23 cellular contexts compared by ENCODE assay signal in genomic region chrX:2548731-2549423, GRCh38. TPM values are rescaled to one million over a fixed set of nuclear protein-coding genes. Genes with fewer than 3 reads are reported as not detected.
A peak's percentile ranks its signal among the peaks of the same experiment; 100 is the strongest.
DNase-seq lines count a peak whose midpoint lies in the region; ATAC-seq and TF ChIP-seq lines count a peak whose summit lies in the region.
"Had no signal": no experiment of that assay in that cellular context is flagged by ENCODE, and none has a peak within 500 bp of the region (broad histone marks: within the 10 kb centered on the region; RNA-seq: fewer than 3 reads in every experiment).

No MANE protein-coding gene starts in this region.

- peaks cover 55% of the 10 kb centered on the region for H3K27me3 ChIP-seq in SK-N-SH (ENCODE audit: insufficient read depth)
- H3K27me3 ChIP-seq in OCI-LY1 (ENCODE audit: insufficient read depth, low read length): no peaks in the 10 kb centered on the region
- no peaks in the 10 kb centered on the region for H3K27me3 ChIP-seq in iPS-18a (ENCODE audit: control insufficient read depth, insufficient read depth, low read length)
- H3K27me3 ChIP-seq: colonic mucosa had no signal

- no peak overlapping the region for H3K9ac ChIP-seq in SK-N-SH
- no peak overlapping the region for H3K9ac ChIP-seq in OCI-LY1 (ENCODE audit: low read length)
- peak overlapping the region; percentile 24 for H3K9ac ChIP-seq in iPS-18a (ENCODE audit: low read length)

- in situ Hi-C loops in ACHN (cut with HindIII; ENCODE audit: low pct_ligation_motif_present, low pct_unique_long_range_greater_than_20kb, low sequenced_read_pairs): no loop called here

- H3K4me3 ChIP-seq in SK-N-SH (ENCODE audit: low read depth in 2 of 2, low read length in 1 of 2) (no peak overlapping the region), OCI-LY1 (ENCODE audit: low read depth, low read length, poor library complexity, severe bottlenecking) (no peak overlapping the region), iPS-18a (ENCODE audit: low read length) (peak overlapping the region; percentile 1)
- H3K4me3 ChIP-seq: colonic mucosa, mucosa of descending colon, tibial artery had no signal

- TF ChIP-seq CTCF in SK-N-SH (IDR thresholded peaks at IDR 0.05) (peak; percentile 26), OCI-LY1 (IDR thresholded peaks at IDR 0.05; ENCODE audit: low read length) (peak; percentile 33; the same call in 1 of the 2 replicates), type B pancreatic cell (conservative IDR thresholded peaks at IDR 0.05) (peak; percentile 33)

- H3K27me3 Mint-ChIP-seq in type B pancreatic cell: no peaks in the 10 kb centered on the region

- POLR2A ChIA-PET in SK-N-SH (lab: Yijun Ruan, JAX): no interaction called here

- H3K9me3 Mint-ChIP-seq in type B pancreatic cell: peaks cover 16% of the 10 kb centered on the region

- no peak overlapping the region for H3K27ac Mint-ChIP-seq in type B pancreatic cell
- H3K27ac Mint-ChIP-seq: activated naive CD4-positive, alpha-beta T cell treated with anti-CD3 and anti-CD28 coated beads, Interleukin-2, amount 50 U/mL, for 72 hours; CD4-positive, alpha-beta T cell had no signal

- peak overlapping the region; percentile 63 for H3K4me3 Mint-ChIP-seq in type B pancreatic cell
- H3K4me3 Mint-ChIP-seq: CD4-positive, alpha-beta T cell had no signal

- ATAC-seq in SK-N-SH treated with all-trans-retinoic acid at 6 μM for 48 hours (no peak), HG02610 (IDR thresholded peaks at IDR 0.05; ENCODE audit: unreplicated experiment) (no peak)
- ATAC-seq: activated naive CD4-positive, alpha-beta T cell treated with anti-CD3 and anti-CD28 coated beads, Interleukin-2, amount 50 U/mL, for 72 hours; left cardiac atrium; right cardiac atrium had no signal

- H3F3A ChIP-seq in SK-N-SH (replicated peaks; ENCODE audit: insufficient read depth) (no peaks in the 10 kb centered on the region), OCI-LY1 (ENCODE audit: insufficient read depth, low read length) (no peaks in the 10 kb centered on the region)

- H3K4me2 ChIP-seq in SK-N-SH (no peak overlapping the region), OCI-LY1 (ENCODE audit: low read length) (no peak overlapping the region)

- H3K9me2 ChIP-seq in SK-N-SH (no peaks in the 10 kb centered on the region), OCI-LY1 (ENCODE audit: low read depth, low read length) (no peaks in the 10 kb centered on the region)

- H3K9me3 ChIP-seq in SK-N-SH (no peaks in the 10 kb centered on the region), OCI-LY1 (ENCODE audit: low read length) (peaks cover 13% of the 10 kb centered on the region; the same call in 1 of the 2 replicates), iPS-18a (ENCODE audit: control insufficient read depth, low read depth, low read length) (peaks cover 10% of the 10 kb centered on the region)
- H3K9me3 ChIP-seq: colonic mucosa, mucosa of descending colon, tibial artery had no signal

- H4K20me1 ChIP-seq in SK-N-SH (ENCODE audit: insufficient read depth) (no peaks in the 10 kb centered on the region), OCI-LY1 (ENCODE audit: insufficient read depth, low read length) (no peaks in the 10 kb centered on the region)

- H3K79me2 ChIP-seq in SK-N-SH (ENCODE audit: insufficient read depth) (no peaks in the 10 kb centered on the region), OCI-LY1 (ENCODE audit: insufficient read depth, low read length) (no peaks in the 10 kb centered on the region)

- WGBS in SK-N-SH (ENCODE audit: low lambda C conversion rate): 38% methylated on average over 10 of the region's 10 CpGs

- H3K27ac ChIP-seq in SK-N-SH (ENCODE audit: low read depth in 2 of 2, low read length in 1 of 2): no peak overlapping the region
- H3K27ac ChIP-seq in OCI-LY1 (ENCODE audit: low read depth, low read length, poor library complexity, severe bottlenecking): no peak overlapping the region
- peak overlapping the region; percentile 76 for H3K27ac ChIP-seq in iPS-18a (ENCODE audit: low read length)
- H3K27ac ChIP-seq: colonic mucosa, tibial artery had no signal

- H3K4me1 Mint-ChIP-seq in type B pancreatic cell (ENCODE audit: unreplicated experiment): peaks cover 30% of the 10 kb centered on the region

- H3K4me1 ChIP-seq in SK-N-SH (ENCODE audit: control insufficient read depth in 1 of 2, insufficient read depth in 2 of 2, low read depth in 1 of 2, low read length in 1 of 2) (no peaks in the 10 kb centered on the region), OCI-LY1 (ENCODE audit: insufficient read depth, low read length, severe bottlenecking) (peaks cover 29% of the 10 kb centered on the region), iPS-18a (ENCODE audit: control insufficient read depth, low read depth, low read length) (peaks cover 26% of the 10 kb centered on the region)
- H3K4me1 ChIP-seq: colonic mucosa had no signal

- no peaks in the 10 kb centered on the region for H3K36me3 Mint-ChIP-seq in type B pancreatic cell

- no peak for DNase-seq in SK-N-SH
- DNase-seq in type B pancreatic cell (ENCODE audit: extremely low spot score, unreplicated experiment): no peak
- no peak for DNase-seq in ACHN
- DNase-seq in NCI-H345 treated with DMSO at 0.1 percent for 48 hours (lab: John Stamatoyannopoulos, UW; ENCODE audit: unreplicated experiment): no peak
- DNase-seq: activated CD4-positive, alpha-beta T cell treated with anti-CD3 and anti-CD28 coated beads, Interleukin-2, amount 50 U/mL, for 4 hours; CD4-positive, alpha-beta T cell; colonic mucosa; GOT3; KG1; left cardiac atrium; mucosa of descending colon; NCI-H2081 treated with DMSO at 0.1 percent for 48 hours; occipital lobe; right cardiac atrium; Right ventricle myocardium superior; stimulated activated naive CD4-positive, alpha-beta T cell; T-helper 1 cell; tibial artery had no signal

- no peak for TF ChIP-seq RAD21 in SK-N-SH (IDR thresholded peaks at IDR 0.05; ENCODE audit: low read length)

- no peak overlapping the region for H2AFZ ChIP-seq in SK-N-SH (ENCODE audit: low read depth)
- H2AFZ ChIP-seq in OCI-LY1 (ENCODE audit: low read length): no peak overlapping the region

- H3K36me3 ChIP-seq in SK-N-SH (replicated peaks in 1 of 2; ENCODE audit: control insufficient read depth in 1 of 2, insufficient read depth in 2 of 2, low read length in 1 of 2): no peaks in the 10 kb centered on the region
- H3K36me3 ChIP-seq in OCI-LY1 (ENCODE audit: insufficient read depth, low read length): peaks cover 3% of the 10 kb centered on the region; the same call in 1 of the 2 replicates
- no peaks in the 10 kb centered on the region for H3K36me3 ChIP-seq in iPS-18a (ENCODE audit: control insufficient read depth, low read depth, low read length)
- H3K36me3 ChIP-seq: colonic mucosa, tibial artery had no signal

- CTCF ChIA-PET in SK-N-SH (lab: Yijun Ruan, JAX): no interaction called here

- TF ChIP-seq EP300 in SK-N-SH (IDR thresholded peaks at IDR 0.05; ENCODE audit: borderline replicate concordance in 1 of 2, low read depth in 1 of 2, low read length in 1 of 2): no peak

TF ChIP-seq in SK-N-SH, 30 proteins besides CTCF, POLR2A, EP300 and RAD21:
- TF ChIP-seq YY1 (IDR thresholded peaks at IDR 0.05; ENCODE audit: low read depth) (no peak), EZH2phosphoT487 (IDR thresholded peaks at IDR 0.05; ENCODE audit: borderline replicate concordance, low read depth) (no peak), TAF1 (IDR thresholded peaks at IDR 0.05; ENCODE audit: borderline replicate concordance, low read depth, low read length) (no peak), SIN3A (IDR thresholded peaks at IDR 0.05; ENCODE audit: borderline replicate concordance, low read depth, low read length) (no peak), JUND (IDR thresholded peaks at IDR 0.05) (no peak), TCF12 (IDR thresholded peaks at IDR 0.05) (no peak), RXRA (IDR thresholded peaks at IDR 0.05; ENCODE audit: borderline replicate concordance, low read depth) (no peak), MXI1 (IDR thresholded peaks at IDR 0.05; ENCODE audit: low read depth, low read length) (no peak), ELF1 (IDR thresholded peaks at IDR 0.05) (no peak), GATA2 (CRISPR knock-in tag; IDR thresholded peaks at IDR 0.05) (no peak)
TF ChIP-seq in SK-N-SH: peak in this region for 0.

TF ChIP-seq in SK-N-SH treated with all-trans-retinoic acid at 6 μM for 48 hours, 23 proteins besides CTCF, POLR2A, EP300 and RAD21:
- TF ChIP-seq ISL1 (CRISPR knock-in tag; IDR thresholded peaks at IDR 0.05) (no peak), ARNTL (CRISPR knock-in tag; IDR thresholded peaks at IDR 0.05; ENCODE audit: borderline replicate concordance, low read depth) (no peak), GLIS3 (CRISPR knock-in tag; IDR thresholded peaks at IDR 0.05) (no peak), CREB5 (CRISPR knock-in tag; IDR thresholded peaks at IDR 0.05; ENCODE audit: low read depth) (no peak), PPARA (CRISPR knock-in tag; IDR thresholded peaks at IDR 0.05; ENCODE audit: borderline replicate concordance) (no peak)

RNA-seq across cellular contexts. Expression of gene DHRSX, which starts 48.1 kb away (rescaled TPM):
- polyA plus RNA-seq in SK-N-SH (2012; rRNA removed): 33.8 and 34.3 TPM in 2 replicates
- polyA plus RNA-seq in SK-N-SH (2012; cell fraction: cytosol; rRNA removed): 27.1 and 33.9 TPM in 2 replicates
- polyA plus RNA-seq in SK-N-SH (2012; cell fraction: nucleus; rRNA removed): 33.8 and 50.0 TPM in 2 replicates
- total RNA-seq in type B pancreatic cell (ENCODE audit: low replicate concordance): 21.0 and 34.2 TPM in 2 replicates

RNA-seq across cellular contexts. Expression of gene ZBED1, which starts 48.1 kb away (rescaled TPM):
- polyA plus RNA-seq in SK-N-SH (2012; rRNA removed): 16.6 and 16.7 TPM in 2 replicates
- polyA plus RNA-seq in SK-N-SH (2012; cell fraction: cytosol; rRNA removed): 10.1 and 14.9 TPM in 2 replicates
- 7.2 and 8.4 TPM in 2 replicates for polyA plus RNA-seq in SK-N-SH (2012; cell fraction: nucleus; rRNA removed)
- 29.3 and 42.0 TPM in 2 replicates for total RNA-seq in type B pancreatic cell (ENCODE audit: low replicate concordance)
